In the genomic region with DNA sequence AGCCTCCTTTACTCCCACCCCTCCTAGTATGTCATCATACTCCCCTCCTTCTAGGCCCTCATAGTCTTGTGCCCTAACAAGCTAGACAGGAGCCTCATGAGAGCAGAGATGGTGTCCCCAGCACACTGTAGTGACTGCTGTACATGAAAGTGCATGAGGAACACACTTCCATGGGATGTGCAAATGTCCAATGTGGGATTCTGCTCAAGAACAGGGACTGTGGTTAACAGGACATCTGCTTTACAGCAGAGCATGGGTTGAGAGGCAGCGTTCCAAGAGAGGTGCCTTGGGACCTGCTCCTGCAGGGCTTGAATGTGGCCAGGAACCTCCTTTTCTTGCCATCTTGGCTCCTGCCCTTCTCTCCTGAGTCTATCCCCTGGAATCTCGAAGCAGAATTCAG, we compare ENCODE assay signal across 21 cellular contexts. TPM values are rescaled to one million over a fixed set of nuclear protein-coding genes. Genes with fewer than 3 reads are reported as not detected.
DNase-seq lines count a peak whose midpoint lies in the region; ATAC-seq and TF ChIP-seq lines count a peak whose summit lies in the region.
"Had no signal": no experiment of that assay in that cellular context is flagged by ENCODE, and none has a peak within 500 bp of the region (broad histone marks: within the 10 kb centered on the region; RNA-seq: fewer than 3 reads in every experiment).

No MANE protein-coding gene starts in this region.

- H3K4me1 Mint-ChIP-seq in memory B cell (no peaks in the 10 kb centered on the region), type B pancreatic cell (ENCODE audit: unreplicated experiment) (no peaks in the 10 kb centered on the region)
- H3K4me1 Mint-ChIP-seq: B cell; CD8-positive, alpha-beta memory T cell; GM23338; H9 had no signal

- no peak overlapping the region for H3K27ac ChIP-seq in smooth muscle cell (ENCODE audit: low read depth)
- H3K27ac ChIP-seq: 22Rv1, BLaER1, C4-2B had no signal

- H3K27ac Mint-ChIP-seq in memory B cell = peak overlapping the region; percentile 73
- H3K27ac Mint-ChIP-seq in type B pancreatic cell = no peak overlapping the region
- H3K27ac Mint-ChIP-seq: B cell; CD4-positive, alpha-beta T cell; GM23338; H9 had no signal

- H3K36me3 ChIP-seq in smooth muscle cell (ENCODE audit: low read depth) = peaks cover 4% of the 10 kb centered on the region

- no peaks in the 10 kb centered on the region for H3F3A ChIP-seq in smooth muscle cell (ENCODE audit: low read depth)

- H3K4me3 Mint-ChIP-seq in memory B cell (no peak overlapping the region), type B pancreatic cell (no peak overlapping the region)
- H3K4me3 Mint-ChIP-seq: B cell; CD4-positive, alpha-beta T cell; CD8-positive, alpha-beta memory T cell; GM23338; H9 had no signal

- no peaks in the 10 kb centered on the region for H3K27me3 ChIP-seq in smooth muscle cell (ENCODE audit: low read depth)
- H3K27me3 ChIP-seq: BLaER1 had no signal

- 100% methylated on average over 2 of the region's 2 CpGs for WGBS in smooth muscle cell (ENCODE audit: low lambda C conversion rate)

- H3K36me3 Mint-ChIP-seq in memory B cell (peaks cover 40% of the 10 kb centered on the region), type B pancreatic cell (peaks cover 13% of the 10 kb centered on the region)

- H3K27me3 Mint-ChIP-seq in memory B cell (no peaks in the 10 kb centered on the region), type B pancreatic cell (no peaks in the 10 kb centered on the region)
- H3K27me3 Mint-ChIP-seq: B cell; CD4-positive, alpha-beta T cell had no signal

- H3K9me3 Mint-ChIP-seq in memory B cell (no peaks in the 10 kb centered on the region), type B pancreatic cell (no peaks in the 10 kb centered on the region)
- H3K9me3 Mint-ChIP-seq: CD4-positive, alpha-beta T cell; CD8-positive, alpha-beta memory T cell; GM23338; H9 had no signal

- no peaks in the 10 kb centered on the region for H3K9me3 ChIP-seq in smooth muscle cell (replicated peaks; ENCODE audit: low read depth)
- H3K9me3 ChIP-seq: BLaER1 had no signal

- no peak overlapping the region for H3K4me3 ChIP-seq in smooth muscle cell
- H3K4me3 ChIP-seq: BLaER1, GM12878, GM23338 had no signal

- no peaks in the 10 kb centered on the region for H3K4me1 ChIP-seq in smooth muscle cell (ENCODE audit: low read depth)
- H3K4me1 ChIP-seq: BLaER1 had no signal

- H3K79me2 ChIP-seq in smooth muscle cell (ENCODE audit: low read depth) = no peaks in the 10 kb centered on the region

- peak; percentile 34 for DNase-seq in activated CD8-positive, alpha-beta memory T cell treated with anti-CD3 and anti-CD28 coated beads, Interleukin-2, amount 50 U/mL, for 48 hours
- no peak for DNase-seq in activated CD8-positive, alpha-beta memory T cell treated with anti-CD3 and anti-CD28 coated beads for 24 hours
- DNase-seq in memory B cell (ENCODE audit: low spot score in 2 of 2) = no peak
- DNase-seq in type B pancreatic cell (ENCODE audit: extremely low spot score, unreplicated experiment) = peak; percentile 40
- no peak for DNase-seq in smooth muscle cell (lab: John Stamatoyannopoulos, UW; ENCODE audit: unreplicated experiment)
- DNase-seq: CD4-positive, alpha-beta T cell; CD8-positive, alpha-beta memory T cell; DMS 273 treated with DMSO at 0.1 percent for 48 hours; DMS79; EL; GDM1; H9 had no signal

- H3K9ac ChIP-seq in smooth muscle cell (ENCODE audit: low read depth) = no peak overlapping the region
- H3K9ac ChIP-seq: BLaER1 had no signal

- ATAC-seq in memory B cell (ENCODE audit: low read depth) = no peak
- no peak for ATAC-seq in HG03565 (IDR thresholded peaks at IDR 0.05; ENCODE audit: unreplicated experiment)
- no peak for ATAC-seq in GM21423 (IDR thresholded peaks at IDR 0.05; ENCODE audit: unreplicated experiment)
- ATAC-seq: GM12878, GM23338, HCT116 had no signal

- H4K20me1 ChIP-seq in smooth muscle cell (ENCODE audit: low read depth) = no peaks in the 10 kb centered on the region
- H4K20me1 ChIP-seq: BLaER1 had no signal

- no peak overlapping the region for H3K4me2 ChIP-seq in smooth muscle cell
- H3K4me2 ChIP-seq: BLaER1, GM23338 had no signal

- H2AFZ ChIP-seq in smooth muscle cell (ENCODE audit: low read depth) = no peak overlapping the region
- H2AFZ ChIP-seq: GM23338 had no signal

- TF ChIP-seq CTCF in type B pancreatic cell (conservative IDR thresholded peaks at IDR 0.05) = no peak
- TF ChIP-seq CTCF in smooth muscle cell (IDR thresholded peaks at IDR 0.05; ENCODE audit: borderline replicate concordance, insufficient read depth, poor library complexity, severe bottlenecking) = no peak

RNA-seq across cellular contexts. Expression of gene HIRA, which starts 45.3 kb away (rescaled TPM):
- 38.3 and 43.3 TPM in 2 replicates for total RNA-seq in type B pancreatic cell (ENCODE audit: low replicate concordance)
- total RNA-seq in smooth muscle cell = 8.7 and 9.8 TPM in 2 replicates
- 7.3 and 9.8 TPM in 2 replicates for polyA plus RNA-seq in smooth muscle cell

RNA-seq across cellular contexts. Expression of gene MRPL40, which starts 46.1 kb away (rescaled TPM):
- 21.4 and 24.7 TPM in 2 replicates for total RNA-seq in type B pancreatic cell (ENCODE audit: low replicate concordance)
- 18.1 and 30.4 TPM in 2 replicates for total RNA-seq in smooth muscle cell
- polyA plus RNA-seq in smooth muscle cell = 52.9 and 54.8 TPM in 2 replicates

Comparison
In these comparisons a context has a peak if more than half of its experiments do, and no peak if none do; other contexts are left out.
1. DNase-seq: peak in activated CD8-positive, alpha-beta memory T cell treated with anti-CD3 and anti-CD28 coated beads, Interleukin-2, amount 50 U/mL, for 48 hours (single experiment) and type B pancreatic cell (single experiment); none in activated CD8-positive, alpha-beta memory T cell treated with anti-CD3 and anti-CD28 coated beads for 24 hours (single experiment), memory B cell (0 of 2) and smooth muscle cell (single experiment).